ENCODE assay signal across 10 cellular contexts in the genomic region with DNA sequence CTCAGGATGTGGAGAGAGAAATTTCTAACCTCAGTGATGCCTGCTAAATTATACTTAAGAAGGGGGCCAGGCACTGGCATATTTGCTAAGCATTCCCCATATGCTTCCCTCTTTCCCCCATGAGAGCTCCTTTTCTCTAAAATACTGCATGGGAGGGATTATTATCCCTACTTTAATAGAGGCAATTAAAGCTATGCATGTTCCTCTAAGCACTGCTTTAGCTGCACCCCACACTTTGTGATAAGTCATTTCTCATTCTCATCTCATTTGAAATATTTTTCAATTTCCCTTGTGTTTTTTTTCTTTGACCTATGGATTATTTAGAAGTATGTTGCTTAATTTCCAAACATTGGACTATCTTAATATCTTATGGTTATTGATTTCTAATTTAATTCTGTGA.
"Had no signal": no experiment of that assay in that cellular context is flagged by ENCODE, and none has a peak within 500 bp of the region (broad histone marks: within the 10 kb centered on the region; RNA-seq: fewer than 3 reads in every experiment).

No MANE protein-coding gene starts in this region.

- H3K4me1 ChIP-seq: HAP-1 had no signal

- H3K4me2 ChIP-seq: KMS-11 had no signal

- H2AFZ ChIP-seq: GM23248 had no signal

- H3K27ac ChIP-seq: GM23248, HL-60, KMS-11 had no signal

- DNase-seq: GM23248, GOT3, H7, HFFc6, IMR-90, Karpas-422, KBM-7 had no signal

- H3K9ac ChIP-seq: GM23248, KMS-11 had no signal

- H3K4me3 ChIP-seq: GM23248, HAP-1 had no signal
